ENCODE assay signal across 8 cellular contexts in the genomic region with DNA sequence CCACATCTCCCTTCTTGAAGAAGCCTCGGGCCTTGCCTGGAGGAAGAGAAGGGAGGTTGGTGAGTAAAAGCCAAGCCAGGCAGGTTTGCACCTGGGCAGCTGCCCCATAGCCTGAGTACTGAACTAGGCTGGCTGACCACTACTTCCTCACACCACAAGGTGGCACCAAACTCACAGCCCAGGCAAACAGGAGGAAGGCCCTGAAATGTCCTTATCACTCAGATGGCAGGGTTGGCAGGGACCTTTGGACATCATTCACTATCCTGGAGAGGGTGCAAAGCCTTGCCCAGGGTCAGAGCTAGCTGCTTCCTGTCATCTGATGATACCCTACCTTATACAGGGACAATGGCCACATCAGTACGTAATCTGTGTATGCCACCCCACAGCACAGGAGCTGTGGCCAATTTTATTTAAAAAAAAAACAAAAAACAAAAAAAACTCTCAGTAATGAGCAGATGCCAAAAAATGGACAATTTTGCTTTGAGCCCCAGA. TPM values are rescaled to one million over a fixed set of nuclear protein-coding genes. Genes with fewer than 3 reads are reported as not detected.
DNase-seq lines count a peak whose midpoint lies in the region; ATAC-seq, FAIRE-seq and TF ChIP-seq lines count a peak whose summit lies in the region.

No MANE protein-coding gene starts in this region.

- no peak for FAIRE-seq in H54 (lab: Jason Lieb, UNC)

- peaks cover 60% of the 10 kb centered on the region for H3K36me3 ChIP-seq in CD4-positive, alpha-beta memory T cell (ENCODE audit: insufficient read depth, low read length)

- POLR2A ChIA-PET in CD4-positive, alpha-beta memory T cell (lab: Charles Lee; ENCODE audit: partially characterized antibody), result interaction anchor here (0.9 to 1.3 kb wide), 2 partner anchors 31 to 75 kb away, joined by 3 read pairs; no protein-coding TSS in a partner anchor

- no peaks in the 10 kb centered on the region for H3K9me3 ChIP-seq in CD4-positive, alpha-beta memory T cell (ENCODE audit: control insufficient read depth in 1 of 2, low read length in 2 of 2)

- peak overlapping the region in 3 of 7 donors; percentile 30 to 53 (median 48) for H3K27ac Mint-ChIP-seq in CD4-positive, alpha-beta memory T cell

- CTCF ChIA-PET in CD4-positive, alpha-beta memory T cell (lab: Charles Lee; ENCODE audit: partially characterized antibody), result interaction anchor here (0.7 to 5.0 kb wide), 21 partner anchors 12 to 332 kb away, joined by 3 to 82 read pairs (median 5); no protein-coding TSS in a partner anchor

- peaks cover 0 to 14% (median 9%) of the 10 kb centered on the region in 4 donors for H3K4me1 Mint-ChIP-seq in CD4-positive, alpha-beta memory T cell

- no peak for TF ChIP-seq POLR2A in H54 (IDR thresholded peaks at IDR 0.05; ENCODE audit: low read depth, low read length)

- peaks cover 55 to 62% of the 10 kb centered on the region in 2 donors for H3K36me3 Mint-ChIP-seq in CD4-positive, alpha-beta memory T cell

- H3K4me1 ChIP-seq in CD4-positive, alpha-beta memory T cell (ENCODE audit: insufficient read depth, low read length), result peaks cover 4% of the 10 kb centered on the region

- no peak overlapping the region for H3K4me3 Mint-ChIP-seq in CD4-positive, alpha-beta memory T cell

- ATAC-seq in HG03039 (IDR thresholded peaks at IDR 0.05; ENCODE audit: unreplicated experiment), result no peak

- no peaks in the 10 kb centered on the region for H3K27me3 ChIP-seq in CD4-positive, alpha-beta memory T cell (ENCODE audit: insufficient read depth, low read length)

- no peak overlapping the region for H3K4me3 ChIP-seq in CD4-positive, alpha-beta memory T cell (ENCODE audit: low read length in 2 of 2)

- intact Hi-C loops in CD4-positive, alpha-beta memory T cell (cut with micrococcal nuclease), result loop anchor here (1.0 to 10.0 kb wide), 5 partner anchors 27 to 475 kb away; partner anchors contain the start of gene PARP6

- H3K27me3 Mint-ChIP-seq in CD4-positive, alpha-beta memory T cell, result peaks cover 2 to 3% of the 10 kb centered on the region in 2 donors

- peak; percentile 69 to 78 (median 72) for DNase-seq in CD4-positive, alpha-beta memory T cell
- peak; percentile 67 for DNase-seq in H54 (ENCODE audit: insufficient read length, low spot score)
- peak; percentile 37 for DNase-seq in NCI-H2227 treated with DMSO at 0.1 percent for 48 hours (lab: John Stamatoyannopoulos, UW)
- peak; percentile 45 to 51 for DNase-seq in activated CD4-positive, alpha-beta T cell treated with anti-CD3 and anti-CD28 coated beads for 24 hours (ENCODE audit: low read depth in 2 of 2)
- peak; percentile 92 for DNase-seq in cerebellar cortex (ENCODE audit: low spot score)
- peak; percentile 90 for DNase-seq in left kidney (ENCODE audit: low read depth, low spot score)
- DNase-seq in stimulated activated CD4-positive, alpha-beta T cell treated with anti-CD3 and anti-CD28 coated beads, Interleukin-4, amount 100 ng/mL, for 24 hours, result peak; percentile 76

- peaks cover 0 to 3% (median 0%) of the 10 kb centered on the region in 8 donors for H3K9me3 Mint-ChIP-seq in CD4-positive, alpha-beta memory T cell

- no peak overlapping the region for H3K27ac ChIP-seq in CD4-positive, alpha-beta memory T cell (ENCODE audit: low read depth, low read length)

RNA-seq across cellular contexts. Expression of gene GRAMD2A, which starts 2.2 kb away (rescaled TPM):
- total RNA-seq in CD4-positive, alpha-beta memory T cell, result not detected
- polyA plus RNA-seq in CD4-positive, alpha-beta memory T cell, result not detected

RNA-seq across cellular contexts. Expression of gene PKM, which starts 31.2 kb away (rescaled TPM):
- 100 to 1,000 TPM; 378 to 383 TPM for total RNA-seq in CD4-positive, alpha-beta memory T cell
- polyA plus RNA-seq in CD4-positive, alpha-beta memory T cell, result 100 to 1,000 TPM; 440 to 658 TPM

Comparison
In these comparisons a context has a peak if more than half of its experiments do, and no peak if none do; other contexts are left out.
1. DNase-seq: peak in every context shown above with its lines; median percentile 92 in cerebellar cortex; 90 in left kidney; 76 in stimulated activated CD4-positive, alpha-beta T cell treated with anti-CD3 and anti-CD28 coated beads, Interleukin-4, amount 100 ng/mL, for 24 hours; 72 in CD4-positive, alpha-beta memory T cell; 67 in H54; 48 in activated CD4-positive, alpha-beta T cell treated with anti-CD3 and anti-CD28 coated beads for 24 hours; 37 in NCI-H2227 treated with DMSO at 0.1 percent for 48 hours.